In genomic region chr17:51442112-51442865, GRCh38 we compare ENCODE assay signal across 29 cellular contexts.
"Had no signal": no experiment of that assay in that cellular context is flagged by ENCODE, and none has a peak within 500 bp of the region (broad histone marks: within the 10 kb centered on the region; RNA-seq: fewer than 3 reads in every experiment).

No MANE protein-coding gene starts in this region.

- DNase-seq: activated CD4-positive, alpha-beta T cell treated with anti-CD3 and anti-CD28 coated beads for 48 hours; activated CD4-positive, alpha-beta T cell treated with anti-CD3 and anti-CD28 coated beads, Interleukin-2, amount 50 U/mL, for 48 hours; activated CD8-positive, alpha-beta memory T cell treated with anti-CD3 and anti-CD28 coated beads for 24 hours; activated gamma-delta T cell; activated naive CD4-positive, alpha-beta T cell treated with anti-CD3 and anti-CD28 coated beads, Interleukin-2, amount 50 U/mL, for 16 hours; activated naive CD8-positive, alpha-beta T cell treated with anti-CD3 and anti-CD28 coated beads, Interleukin-2, amount 50 U/mL, for 24 hours; activated T-cell treated with anti-CD3 and anti-CD28 coated beads, Interleukin-2, amount 50 U/mL, for 1 hour; amygdala; caudate nucleus; cortex of kidney; esophagus squamous epithelium; foreskin melanocyte; left cardiac atrium; mammary epithelial cell; naive thymus-derived CD4-positive, alpha-beta T cell; occipital lobe; stimulated activated CD4-positive, alpha-beta T cell treated with anti-CD3 and anti-CD28 coated beads, Interleukin-1b, Interleukin-23, amount 100 ng/mL, for 48 hours; stimulated activated CD4-positive, alpha-beta T cell treated with anti-CD3 and anti-CD28 coated beads, Interleukin-4, amount 100 ng/mL, for 4 hours; stimulated activated CD8-positive, alpha-beta memory T cell treated with anti-CD3 and anti-CD28 coated beads, Interleukin-4, amount 100 ng/mL, for 48 hours; stimulated activated naive B cell treated with anti-CD40 and anti-IgM and Interleukin-4, amounts not matched to agents 10 μg/mL and 1 μg/mL and 100 μg/mL, for 72 hours; stomach; T-helper 1 cell; thyroid gland; upper lobe of left lung had no signal

- H3K4me1 Mint-ChIP-seq: mesothelial cell of epicardium; stimulated activated naive B cell treated with anti-CD40 and anti-IgM and Interleukin-4, amounts not matched to agents 10 μg/mL and 1 μg/mL and 100 μg/mL, for 72 hours had no signal

- H3K4me1 ChIP-seq: neural progenitor cell, right atrium auricular region, stomach, upper lobe of left lung had no signal

- H3K27ac ChIP-seq: esophagus squamous epithelium, neural progenitor cell, right atrium auricular region, stomach, thyroid gland, upper lobe of left lung had no signal

- H3K4me3 ChIP-seq: esophagus squamous epithelium, neural progenitor cell, right atrium auricular region, smooth muscle cell, stomach, thyroid gland, upper lobe of left lung had no signal

- H3K27me3 ChIP-seq: neural progenitor cell, right atrium auricular region, thyroid gland, upper lobe of left lung had no signal

- H3K9me3 Mint-ChIP-seq: activated naive CD8-positive, alpha-beta T cell treated with anti-CD3 and anti-CD28 coated beads, Interleukin-2, amount 50 U/mL, for 24 hours; stimulated activated naive B cell treated with anti-CD40 and anti-IgM and Interleukin-4, amounts not matched to agents 10 μg/mL and 1 μg/mL and 100 μg/mL, for 72 hours had no signal

- H3K27ac Mint-ChIP-seq: activated naive CD8-positive, alpha-beta T cell treated with anti-CD3 and anti-CD28 coated beads, Interleukin-2, amount 50 U/mL, for 24 hours; activated T-helper 1 cell treated with anti-CD3 and anti-CD28 coated beads, Interleukin-12 subunit alpha, Interleukin-12 subunit beta, Interleukin-2, Interleukin-4 antibody, amounts not matched to agents 30 ng/mL and 10 ng/mL and 1 ng/mL, durations not matched to agents 14 hours and 24 hours and 36 hours; mesothelial cell of epicardium; neural progenitor cell; stimulated activated naive B cell treated with anti-CD40 and anti-IgM and Interleukin-4, amounts not matched to agents 10 μg/mL and 1 μg/mL and 100 μg/mL, for 72 hours had no signal

- H3K36me3 Mint-ChIP-seq: mesothelial cell of epicardium; neural progenitor cell; stimulated activated naive B cell treated with anti-CD40 and anti-IgM and Interleukin-4, amounts not matched to agents 10 μg/mL and 1 μg/mL and 100 μg/mL, for 72 hours had no signal

- H3K9me3 ChIP-seq: esophagus squamous epithelium, right atrium auricular region, stomach, thyroid gland, upper lobe of left lung had no signal

- ATAC-seq: activated naive CD8-positive, alpha-beta T cell treated with anti-CD3 and anti-CD28 coated beads, Interleukin-2, amount 50 U/mL, for 24 hours; left cardiac atrium; naive thymus-derived CD4-positive, alpha-beta T cell; stimulated activated naive B cell treated with anti-CD40 and anti-IgM and Interleukin-4, amounts not matched to agents 10 μg/mL and 1 μg/mL and 100 μg/mL, for 72 hours had no signal

- H3K36me3 ChIP-seq: esophagus squamous epithelium, neural progenitor cell, right atrium auricular region, stomach, thyroid gland, upper lobe of left lung had no signal

- H3K4me3 Mint-ChIP-seq: activated naive CD8-positive, alpha-beta T cell treated with anti-CD3 and anti-CD28 coated beads, Interleukin-2, amount 50 U/mL, for 24 hours; activated T-helper 1 cell treated with anti-CD3 and anti-CD28 coated beads, Interleukin-12 subunit alpha, Interleukin-12 subunit beta, Interleukin-2, Interleukin-4 antibody, amounts not matched to agents 30 ng/mL and 10 ng/mL and 1 ng/mL, durations not matched to agents 14 hours and 24 hours and 36 hours; mesothelial cell of epicardium; naive thymus-derived CD4-positive, alpha-beta T cell; neural progenitor cell; stimulated activated naive B cell treated with anti-CD40 and anti-IgM and Interleukin-4, amounts not matched to agents 10 μg/mL and 1 μg/mL and 100 μg/mL, for 72 hours had no signal
